Comparison of ENCODE assay signal across 16 cellular contexts in the genomic region with DNA sequence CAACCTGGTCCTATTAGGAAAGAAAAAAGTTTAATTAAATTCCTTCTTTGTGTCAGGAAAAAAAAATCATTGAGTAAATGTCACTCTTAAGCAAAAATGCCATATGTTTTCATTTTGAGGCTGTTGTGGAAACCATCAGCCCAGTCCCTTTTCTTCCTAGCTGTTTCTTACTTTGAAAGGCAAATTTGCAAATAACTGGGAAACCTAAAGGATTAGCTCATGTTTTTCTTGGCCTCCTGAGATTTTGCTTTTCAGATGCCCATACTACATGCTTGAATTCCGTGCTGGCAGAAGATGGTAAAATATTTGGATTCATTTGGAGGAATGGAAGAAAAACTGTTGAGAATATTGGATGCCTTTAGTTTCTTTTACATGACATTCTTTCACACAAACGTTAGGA.
A peak's percentile ranks its signal among the peaks of the same experiment; 100 is the strongest.
DNase-seq lines count a peak whose midpoint lies in the region; TF ChIP-seq lines count a peak whose summit lies in the region.
"Had no signal": no experiment of that assay in that cellular context is flagged by ENCODE, and none has a peak within 500 bp of the region (broad histone marks: within the 10 kb centered on the region; RNA-seq: fewer than 3 reads in every experiment).

No MANE protein-coding gene starts in this region.

- H3K9me3 ChIP-seq in tibial artery: no peaks in the 10 kb centered on the region
- no peaks in the 10 kb centered on the region for H3K9me3 ChIP-seq in BE2C
- H3K9me3 ChIP-seq: gastrocnemius medialis, pancreas, right lobe of liver had no signal

- no peaks in the 10 kb centered on the region for H3K36me3 ChIP-seq in tibial artery
- no peaks in the 10 kb centered on the region for H3K36me3 ChIP-seq in BE2C
- H3K36me3 ChIP-seq: gastrocnemius medialis, MG63, pancreas, right lobe of liver had no signal

- in situ Hi-C loops in GM13976 (cut with MboI; ENCODE audit: low sequenced_read_pairs, unreplicated experiment): no loop called here

- H3K27me3 ChIP-seq in tibial artery (no peaks in the 10 kb centered on the region), BE2C (no peaks in the 10 kb centered on the region)
- H3K27me3 ChIP-seq: gastrocnemius medialis, MG63, pancreas, right lobe of liver had no signal

- TF ChIP-seq CTCF in tibial artery (IDR thresholded peaks at IDR 0.05) (no peak), BE2C (IDR thresholded peaks at IDR 0.05; ENCODE audit: low read depth, low read length) (no peak), GM13976 (IDR thresholded peaks at IDR 0.05; ENCODE audit: borderline replicate concordance, control extremely low read depth, extremely low read depth, insufficient read depth, missing control alignments) (no peak)

- DNase-seq in GM04503 (ENCODE audit: low read depth) (peak; percentile 85), astrocyte of the hippocampus (ENCODE audit: low read depth, low spot score) (peak; percentile 72), glomerular visceral epithelial cell (ENCODE audit: extremely low spot score) (peak; percentile 2), tibial artery (no peak), BE2C (no peak), GM13976 (ENCODE audit: low spot score) (no peak)
- DNase-seq in stimulated activated naive CD4-positive, alpha-beta T cell (lab: John Stamatoyannopoulos, UW): no peak
- DNase-seq: Calu3; gastrocnemius medialis; left cardiac atrium; MG63; naive thymus-derived CD8-positive, alpha-beta T cell; NCI-H146; pancreas; right lobe of liver; SW 1271 had no signal

- no peak overlapping the region for H3K4me3 ChIP-seq in tibial artery
- no peak overlapping the region for H3K4me3 ChIP-seq in BE2C (ENCODE audit: low read depth, low read length)
- H3K4me3 ChIP-seq: gastrocnemius medialis, MG63, pancreas, right lobe of liver had no signal

- H3K4me1 ChIP-seq in tibial artery: peaks cover 0 to 20% (median 5%) of the 10 kb centered on the region in 4 donors
- no peaks in the 10 kb centered on the region for H3K4me1 ChIP-seq in BE2C
- H3K4me1 ChIP-seq: gastrocnemius medialis, right lobe of liver had no signal

- intact Hi-C loops in tibial artery (cut with DNase I; ENCODE audit: low total_unique reads): no loop called here

- H3K27ac ChIP-seq in tibial artery: peak overlapping the region; percentile 16 to 46
- H3K27ac ChIP-seq: gastrocnemius medialis, pancreas, right lobe of liver had no signal

Comparison
In these comparisons a context has a peak if more than half of its experiments do, and no peak if none do; other contexts are left out.
1. DNase-seq: peak in GM04503 (single experiment), astrocyte of the hippocampus (single experiment) and glomerular visceral epithelial cell (single experiment); none in tibial artery (0 of 2), stimulated activated naive CD4-positive, alpha-beta T cell (0 of 6), BE2C (single experiment) and GM13976 (single experiment).